ENCODE assay signal across 1 cellular context in the genomic region with DNA sequence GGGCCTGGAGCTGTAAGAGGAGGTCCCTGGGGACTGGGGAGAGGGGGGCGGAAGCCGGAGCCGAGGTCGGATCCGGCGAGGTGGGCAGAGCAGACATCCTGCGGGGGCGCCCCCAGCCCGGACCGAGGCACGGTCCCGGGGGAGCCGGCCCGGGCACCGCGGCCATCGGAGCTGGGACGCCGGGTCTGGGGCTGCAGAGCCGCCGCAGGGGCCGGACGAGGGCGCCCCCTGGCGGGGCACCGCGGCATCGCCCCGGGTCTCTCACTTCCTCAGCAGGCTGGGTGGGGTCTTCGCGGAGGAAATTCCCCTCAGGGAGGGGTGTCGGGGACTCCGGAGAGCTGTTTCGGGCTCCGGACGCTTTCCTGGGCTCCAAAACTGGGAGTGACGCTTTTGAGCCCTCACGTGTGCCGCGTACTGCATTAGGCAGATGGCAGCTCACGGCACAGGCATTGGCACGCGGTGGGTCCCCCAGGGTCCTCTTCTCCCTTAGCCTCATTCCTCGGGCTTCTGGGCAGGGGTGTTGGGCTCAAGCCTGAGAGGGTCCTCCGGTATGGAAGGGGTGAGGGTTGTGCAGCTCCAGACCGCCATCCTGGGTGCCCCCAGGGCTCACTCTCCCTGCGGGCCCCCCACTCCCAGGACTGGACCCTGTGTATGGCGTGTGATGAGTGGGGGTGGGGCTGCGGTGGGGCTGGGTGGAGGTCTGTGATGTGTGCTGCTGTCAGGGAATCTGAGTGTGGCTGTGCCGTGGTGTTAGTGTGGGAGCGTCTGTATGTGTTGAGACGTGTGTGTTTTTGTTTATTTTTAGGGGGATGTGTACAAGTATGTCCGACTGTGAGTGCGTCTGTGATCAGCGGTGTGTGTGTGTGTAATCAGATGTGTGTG.
A peak's percentile ranks its signal among the peaks of the same experiment; 100 is the strongest.
TF ChIP-seq lines count a peak whose summit lies in the region.

No MANE protein-coding gene starts in this region.

TF ChIP-seq in HepG2, 621 proteins besides CTCF, POLR2A, EP300 and RAD21 (continued from another document):
- TF ChIP-seq, protein P1, sequence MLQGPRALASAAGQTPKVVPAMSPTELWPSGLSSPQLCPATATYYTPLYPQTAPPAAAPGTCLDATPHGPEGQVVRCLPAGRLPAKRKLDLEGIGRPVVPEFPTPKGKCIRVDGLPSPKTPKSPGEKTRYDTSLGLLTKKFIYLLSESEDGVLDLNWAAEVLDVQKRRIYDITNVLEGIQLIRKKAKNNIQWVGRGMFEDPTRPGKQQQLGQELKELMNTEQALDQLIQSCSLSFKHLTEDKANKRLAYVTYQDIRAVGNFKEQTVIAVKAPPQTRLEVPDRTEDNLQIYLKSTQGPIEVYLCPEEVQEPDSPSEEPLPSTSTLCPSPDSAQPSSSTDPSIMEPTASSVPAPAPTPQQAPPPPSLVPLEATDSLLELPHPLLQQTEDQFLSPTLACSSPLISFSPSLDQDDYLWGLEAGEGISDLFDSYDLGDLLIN (CRISPR knock-in tag; IDR thresholded peaks at IDR 0.05; ENCODE audit: borderline replicate concordance), result no peak
- TF ChIP-seq ELF3 (CRISPR knock-in tag; IDR thresholded peaks at IDR 0.05) (0 out of 2 replicates have a peak, but pooled peaks have one; percentile 10), ZNF12 (CRISPR knock-in tag; IDR thresholded peaks at IDR 0.05) (no peak), PHF8 (CRISPR knock-in tag; IDR thresholded peaks at IDR 0.05) (no peak), MIER2 (CRISPR knock-in tag; IDR thresholded peaks at IDR 0.05) (no peak), ZNF614 (CRISPR knock-in tag; IDR thresholded peaks at IDR 0.05; ENCODE audit: borderline replicate concordance) (no peak), MAFF (IDR thresholded peaks at IDR 0.05; ENCODE audit: low read depth, low read length) (no peak)
- TF ChIP-seq, protein P2, sequence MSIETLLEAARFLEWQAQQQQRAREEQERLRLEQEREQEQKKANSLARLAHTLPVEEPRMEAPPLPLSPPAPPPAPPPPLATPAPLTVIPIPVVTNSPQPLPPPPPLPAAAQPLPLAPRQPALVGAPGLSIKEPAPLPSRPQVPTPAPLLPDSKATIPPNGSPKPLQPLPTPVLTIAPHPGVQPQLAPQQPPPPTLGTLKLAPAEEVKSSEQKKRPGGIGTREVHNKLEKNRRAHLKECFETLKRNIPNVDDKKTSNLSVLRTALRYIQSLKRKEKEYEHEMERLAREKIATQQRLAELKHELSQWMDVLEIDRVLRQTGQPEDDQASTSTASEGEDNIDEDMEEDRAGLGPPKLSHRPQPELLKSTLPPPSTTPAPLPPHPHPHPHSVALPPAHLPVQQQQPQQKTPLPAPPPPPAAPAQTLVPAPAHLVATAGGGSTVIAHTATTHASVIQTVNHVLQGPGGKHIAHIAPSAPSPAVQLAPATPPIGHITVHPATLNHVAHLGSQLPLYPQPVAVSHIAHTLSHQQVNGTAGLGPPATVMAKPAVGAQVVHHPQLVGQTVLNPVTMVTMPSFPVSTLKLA (IDR thresholded peaks at IDR 0.05), result no peak
- TF ChIP-seq, protein P3, sequence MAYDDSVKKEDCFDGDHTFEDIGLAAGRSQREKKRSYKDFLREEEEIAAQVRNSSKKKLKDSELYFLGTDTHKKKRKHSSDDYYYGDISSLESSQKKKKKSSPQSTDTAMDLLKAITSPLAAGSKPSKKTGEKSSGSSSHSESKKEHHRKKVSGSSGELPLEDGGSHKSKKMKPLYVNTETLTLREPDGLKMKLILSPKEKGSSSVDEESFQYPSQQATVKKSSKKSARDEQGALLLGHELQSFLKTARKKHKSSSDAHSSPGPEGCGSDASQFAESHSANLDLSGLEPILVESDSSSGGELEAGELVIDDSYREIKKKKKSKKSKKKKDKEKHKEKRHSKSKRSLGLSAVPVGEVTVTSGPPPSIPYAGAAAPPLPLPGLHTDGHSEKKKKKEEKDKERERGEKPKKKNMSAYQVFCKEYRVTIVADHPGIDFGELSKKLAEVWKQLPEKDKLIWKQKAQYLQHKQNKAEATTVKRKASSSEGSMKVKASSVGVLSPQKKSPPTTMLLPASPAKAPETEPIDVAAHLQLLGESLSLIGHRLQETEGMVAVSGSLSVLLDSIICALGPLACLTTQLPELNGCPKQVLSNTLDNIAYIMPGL (CRISPR knock-in tag; IDR thresholded peaks at IDR 0.05; ENCODE audit: borderline replicate concordance in 1 of 2, low read depth in 1 of 2), result peak in 1 of 2 experiments; percentile 53; a peak in 2 of 4 replicates
